In the genomic region with DNA sequence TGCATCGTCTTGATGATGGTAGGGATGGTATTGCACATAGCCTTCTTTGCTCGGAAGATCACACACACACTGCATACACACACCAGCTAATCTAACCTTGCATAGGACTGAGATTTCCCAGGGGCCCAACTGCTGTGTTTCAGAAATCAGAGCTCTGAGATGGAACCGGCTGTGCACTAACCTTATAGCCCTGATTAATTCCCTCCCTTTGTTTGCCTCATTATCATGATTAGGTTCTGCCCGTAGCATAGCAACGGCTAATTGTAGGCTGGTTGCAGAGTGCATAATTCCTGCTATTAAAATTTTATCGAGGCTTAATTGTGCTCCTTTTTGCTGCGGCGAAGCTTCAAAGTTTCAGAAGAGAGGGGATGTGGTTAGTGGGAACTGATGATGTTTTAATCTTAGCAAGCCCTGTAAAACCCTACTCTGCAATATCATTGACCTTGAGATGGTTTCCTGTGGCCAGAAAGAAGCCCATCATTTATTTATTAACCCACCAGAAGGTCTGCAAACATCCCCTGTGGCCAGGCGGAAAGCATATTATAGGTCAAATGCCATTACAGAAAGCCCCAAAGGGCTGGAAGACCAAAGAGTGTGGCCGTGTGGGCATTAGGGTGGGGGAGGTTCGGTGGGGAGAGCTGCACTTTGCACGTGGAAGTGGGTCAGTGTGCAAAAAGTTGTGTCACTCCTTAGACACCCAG, we compare ENCODE assay signal across 14 cellular contexts. TPM values are rescaled to one million over a fixed set of nuclear protein-coding genes. Genes with fewer than 3 reads are reported as not detected.
DNase-seq lines count a peak whose midpoint lies in the region; ATAC-seq and TF ChIP-seq lines count a peak whose summit lies in the region.
"Had no signal": no experiment of that assay in that cellular context is flagged by ENCODE, and none has a peak within 500 bp of the region (broad histone marks: within the 10 kb centered on the region; RNA-seq: fewer than 3 reads in every experiment).

No MANE protein-coding gene starts in this region.

- H3K4me3 ChIP-seq in BLaER1 treated with 17β-estradiol and CSF1 and Interleukin-3, amounts not matched to agents 10 nM and 100 nM: 0 out of 20 replicates have a peak overlapping the region, but pooled peaks of 1 of the 10 experiments have one; percentile 21
- H3K4me3 ChIP-seq in mesenchymal stem cell (ENCODE audit: insufficient read depth in 1 of 2, low read depth in 1 of 2, low read length in 2 of 2): no peak overlapping the region
- H3K4me3 ChIP-seq: HAP-1, stomach had no signal

- H2AFZ ChIP-seq in mesenchymal stem cell (ENCODE audit: low read depth, low read length): no peak overlapping the region

- POLR2A ChIA-PET in T-cell (lab: Charles Lee): no interaction called here

- H2BK12ac ChIP-seq in mesenchymal stem cell (ENCODE audit: low read length in 2 of 2): no peak overlapping the region

- no peak overlapping the region for H2AK5ac ChIP-seq in mesenchymal stem cell (ENCODE audit: low read length, severe bottlenecking)

- H3K23ac ChIP-seq in mesenchymal stem cell (ENCODE audit: low read length in 2 of 2): no peak overlapping the region

- no peak overlapping the region for H2BK15ac ChIP-seq in mesenchymal stem cell (ENCODE audit: low read depth, poor library complexity, severe bottlenecking)

- no peaks in the 10 kb centered on the region for H3K36me3 Mint-ChIP-seq in T-cell
- H3K36me3 Mint-ChIP-seq in type B pancreatic cell: no peaks in the 10 kb centered on the region

- no peaks in the 10 kb centered on the region; a peak in 1 of 22 replicates for H3K9me3 ChIP-seq in BLaER1 treated with 17β-estradiol and CSF1 and Interleukin-3, amounts not matched to agents 10 nM and 100 nM (replicated peaks in 1 of 11)
- H3K9me3 ChIP-seq in mesenchymal stem cell (ENCODE audit: control insufficient read depth, low read length): no peaks in the 10 kb centered on the region
- H3K9me3 ChIP-seq: HAP-1, stomach had no signal

- no peak overlapping the region for H2BK5ac ChIP-seq in mesenchymal stem cell (ENCODE audit: low read depth, low read length, poor library complexity, severe bottlenecking)

- no peak overlapping the region for H3K27ac ChIP-seq in BLaER1 treated with 17β-estradiol and CSF1 and Interleukin-3, amounts not matched to agents 10 nM and 100 nM
- no peak overlapping the region for H3K27ac ChIP-seq in mesenchymal stem cell (ENCODE audit: low read length, poor library complexity, severe bottlenecking)
- H3K27ac ChIP-seq: foreskin keratinocyte, stomach had no signal

- no peaks in the 10 kb centered on the region for H4K20me1 ChIP-seq in BLaER1 treated with 17β-estradiol and CSF1 and Interleukin-3, amounts not matched to agents 10 nM and 100 nM

- DNase-seq in T-cell: no peak
- DNase-seq in HuH-7 (ENCODE audit: low spot score): no peak
- DNase-seq in mesenchymal stem cell: no peak
- no peak for DNase-seq in type B pancreatic cell (ENCODE audit: extremely low spot score, unreplicated experiment)
- DNase-seq: foreskin keratinocyte; Karpas-422; NCI-H345; stimulated activated CD4-positive, alpha-beta T cell treated with anti-CD3 and anti-CD28 coated beads, Interleukin-4, amount 100 ng/mL, for 1 hour; stomach had no signal

- no peak overlapping the region for H4K91ac ChIP-seq in mesenchymal stem cell (ENCODE audit: low read length)

- CTCF ChIA-PET in T-cell (lab: Charles Lee): no interaction called here

- peak overlapping the region; percentile 45 to 79 (median 63) for H3K4me2 ChIP-seq in BLaER1 treated with 17β-estradiol and CSF1 and Interleukin-3, amounts not matched to agents 10 nM and 100 nM
- no peak overlapping the region for H3K4me2 ChIP-seq in mesenchymal stem cell (ENCODE audit: low read length, poor library complexity, severe bottlenecking)

- peaks cover 9 to 57% (median 42%) of the 10 kb centered on the region in 10 experiments for H3K4me1 ChIP-seq in BLaER1 treated with 17β-estradiol and CSF1 and Interleukin-3, amounts not matched to agents 10 nM and 100 nM
- H3K4me1 ChIP-seq in mesenchymal stem cell (ENCODE audit: control insufficient read depth, insufficient read depth, low read depth, low read length): no peaks in the 10 kb centered on the region
- H3K4me1 ChIP-seq: foreskin keratinocyte, stomach had no signal

- H3K4me3 Mint-ChIP-seq in T-cell (peak overlapping the region in 1 of 3 donors; percentile 21), type B pancreatic cell (no peak overlapping the region)

- no peak overlapping the region for H3K9ac ChIP-seq in BLaER1 treated with 17β-estradiol and CSF1 and Interleukin-3, amounts not matched to agents 10 nM and 100 nM
- no peak overlapping the region for H3K9ac ChIP-seq in mesenchymal stem cell (ENCODE audit: low read length)

- H3K4me1 Mint-ChIP-seq in T-cell (peaks cover 20 to 43% (median 25%) of the 10 kb centered on the region in 3 donors), type B pancreatic cell (ENCODE audit: unreplicated experiment) (peaks cover 12% of the 10 kb centered on the region)

- H3K79me1 ChIP-seq in mesenchymal stem cell (replicated peaks; ENCODE audit: low read length, poor library complexity, severe bottlenecking): no peaks in the 10 kb centered on the region

- TF ChIP-seq CTCF in type B pancreatic cell (conservative IDR thresholded peaks at IDR 0.05): no peak

- no peak overlapping the region for H3K18ac ChIP-seq in mesenchymal stem cell (ENCODE audit: low read depth in 1 of 2, low read length in 2 of 2)

- WGBS in mesenchymal stem cell: 75% methylated on average over 12 of the region's 12 CpGs

- no peak overlapping the region for H3K4ac ChIP-seq in mesenchymal stem cell (ENCODE audit: low read depth in 1 of 2, low read length in 2 of 2)

- H3K36me3 ChIP-seq in BLaER1 treated with 17β-estradiol and CSF1 and Interleukin-3, amounts not matched to agents 10 nM and 100 nM: no peaks in the 10 kb centered on the region
- no peaks in the 10 kb centered on the region for H3K36me3 ChIP-seq in mesenchymal stem cell (ENCODE audit: control insufficient read depth in 1 of 2, insufficient read depth in 2 of 2, low read depth in 1 of 2, low read length in 2 of 2)
- H3K36me3 ChIP-seq: HAP-1, stomach had no signal

- H3K14ac ChIP-seq in mesenchymal stem cell (ENCODE audit: low read length in 2 of 2): no peak overlapping the region

- no peaks in the 10 kb centered on the region for H3K27me3 ChIP-seq in BLaER1 treated with 17β-estradiol and CSF1 and Interleukin-3, amounts not matched to agents 10 nM and 100 nM
- peaks cover 41 to 78% of the 10 kb centered on the region in 2 experiments for H3K27me3 ChIP-seq in mesenchymal stem cell (ENCODE audit: control insufficient read depth in 1 of 2, insufficient read depth in 1 of 2, low read length in 2 of 2)
- H3K27me3 ChIP-seq: stomach had no signal

- H4K8ac ChIP-seq in mesenchymal stem cell (ENCODE audit: low read length): no peak overlapping the region

- no peaks in the 10 kb centered on the region for H3K27me3 Mint-ChIP-seq in T-cell
- H3K27me3 Mint-ChIP-seq in type B pancreatic cell: peaks cover 8% of the 10 kb centered on the region

- no peaks in the 10 kb centered on the region for H3K9me3 Mint-ChIP-seq in T-cell
- peaks cover 7% of the 10 kb centered on the region for H3K9me3 Mint-ChIP-seq in type B pancreatic cell

- H3K27ac Mint-ChIP-seq in T-cell: no peak overlapping the region
- no peak overlapping the region for H3K27ac Mint-ChIP-seq in type B pancreatic cell

- ATAC-seq in GM18907 (IDR thresholded peaks at IDR 0.05; ENCODE audit: unreplicated experiment) (peak; percentile 80), HG02981 (IDR thresholded peaks at IDR 0.05; ENCODE audit: unreplicated experiment) (peak; percentile 78), T-cell (replicated peaks in 1 of 4) (peak; percentile 40 to 68 (median 52)), HG03025 (IDR thresholded peaks at IDR 0.05; ENCODE audit: low FRiP score, unreplicated experiment) (no peak)
- ATAC-seq: foreskin keratinocyte had no signal

- H2BK120ac ChIP-seq in mesenchymal stem cell (ENCODE audit: low read depth, low read length): no peak overlapping the region

RNA-seq across cellular contexts. Expression of gene GLCE, which starts 56.2 kb away (rescaled TPM):
- total RNA-seq in T-cell: 1 to 10 TPM; 5.1 to 6.6 (median 5.5) TPM
- polyA plus RNA-seq in mesenchymal stem cell (2013, experiment 1 of 2): 15.5 TPM
- polyA plus RNA-seq in mesenchymal stem cell (2013, experiment 2 of 2): 15.7 TPM
- total RNA-seq in type B pancreatic cell (ENCODE audit: low replicate concordance): 32.6 and 33.8 TPM in 2 replicates
